Comparison of ENCODE assay signal across 8 cellular contexts in the genomic region with DNA sequence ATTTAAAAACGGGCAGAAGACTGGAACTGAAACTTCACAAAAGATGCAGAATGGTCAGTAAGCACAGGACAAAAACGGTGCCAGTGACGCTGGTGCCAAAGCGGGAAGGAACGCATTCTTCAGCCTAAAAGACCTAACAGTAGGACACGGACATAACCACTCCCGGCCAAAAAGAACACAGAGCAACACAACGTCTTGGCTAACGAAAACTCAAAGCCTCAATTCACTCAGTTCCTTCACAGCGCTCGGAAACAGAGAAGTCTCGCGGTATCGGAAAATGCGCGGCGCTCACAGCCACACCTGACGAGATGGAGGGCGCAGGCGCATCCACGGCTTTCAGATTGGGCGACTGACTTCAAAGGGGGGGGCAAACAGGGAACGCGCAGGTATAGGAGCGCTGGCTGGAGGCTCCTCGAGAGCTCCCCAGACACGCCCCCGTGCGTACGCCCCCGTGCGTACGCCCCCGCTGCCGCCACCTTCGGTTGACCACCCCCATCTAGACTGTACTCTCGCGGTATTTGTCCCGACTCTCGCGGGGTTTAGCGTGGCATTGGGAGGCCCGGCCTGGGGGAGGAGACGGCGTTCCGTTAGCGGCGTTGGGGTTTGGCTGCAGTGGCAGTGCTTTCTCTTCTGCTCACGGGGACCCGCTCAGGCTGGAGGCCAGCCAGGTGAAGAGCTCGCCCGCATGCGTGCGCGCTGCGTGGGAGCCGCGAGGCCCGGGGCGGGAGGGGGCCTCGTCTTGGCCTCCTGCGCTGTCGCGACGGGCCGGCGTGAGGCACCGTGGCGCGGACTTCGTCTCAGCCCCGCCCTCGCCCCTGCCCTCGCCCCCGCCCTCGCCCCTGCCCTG.
DNase-seq lines count a peak whose midpoint lies in the region; ATAC-seq lines count a peak whose summit lies in the region.

TSS of gene NKTR (plus strand) at position 576 of the 847 bp plus-strand sequence. CDS start 321 bp downstream, outside the sequence.

- peaks cover 28 to 61% (median 54%) of the 10 kb centered on the region in 11 experiments for H3K36me3 ChIP-seq in BLaER1 treated with 17β-estradiol and CSF1 and Interleukin-3, amounts not matched to agents 10 nM and 100 nM

- H3K4me3 ChIP-seq in BLaER1 treated with 17β-estradiol and CSF1 and Interleukin-3, amounts not matched to agents 10 nM and 100 nM = peak within 1 kb of the TSS; percentile 66 to 91 (median 82)

- H3K27ac ChIP-seq in BLaER1 treated with 17β-estradiol and CSF1 and Interleukin-3, amounts not matched to agents 10 nM and 100 nM = peak within 1 kb of the TSS; percentile 81 to 96 (median 92)

- H3K27me3 ChIP-seq in BLaER1 treated with 17β-estradiol and CSF1 and Interleukin-3, amounts not matched to agents 10 nM and 100 nM = no peaks in the 10 kb centered on the region

- DNase-seq in NCI-H748 (lab: John Stamatoyannopoulos, UW; ENCODE audit: unreplicated experiment) (peak; percentile 98), dedifferentiated amniotic fluid mesenchymal stem cell (ENCODE audit: extremely low spot score) (peak; percentile 94), left kidney (ENCODE audit: low read depth, low spot score) (peak; percentile 100)
- DNase-seq in activated CD4-positive, alpha-beta T cell treated with anti-CD3 and anti-CD28 coated beads, Interleukin-2, amount 50 U/mL, for 1 hour = peak; percentile 99
- peak; percentile 99 to 100 for DNase-seq in stimulated activated CD4-positive, alpha-beta T cell treated with anti-CD3 and anti-CD28 coated beads, Interleukin-2, amount 100 ng/mL, for 24 hours

- peak within 1 kb of the TSS; percentile 84 to 96 (median 90) for H3K9ac ChIP-seq in BLaER1 treated with 17β-estradiol and CSF1 and Interleukin-3, amounts not matched to agents 10 nM and 100 nM

- H3K4me2 ChIP-seq in BLaER1 treated with 17β-estradiol and CSF1 and Interleukin-3, amounts not matched to agents 10 nM and 100 nM = peak within 1 kb of the TSS; percentile 75 to 97 (median 83)

- peaks cover 7 to 43% (median 26%) of the 10 kb centered on the region in 10 experiments for H3K4me1 ChIP-seq in BLaER1 treated with 17β-estradiol and CSF1 and Interleukin-3, amounts not matched to agents 10 nM and 100 nM

- H3K9me3 ChIP-seq in BLaER1 treated with 17β-estradiol and CSF1 and Interleukin-3, amounts not matched to agents 10 nM and 100 nM (replicated peaks in 1 of 11) = peaks cover 6 to 23% (median 15%) of the 10 kb centered on the region in 11 experiments

- ATAC-seq in GM19351 (IDR thresholded peaks at IDR 0.05; ENCODE audit: unreplicated experiment) (peak; percentile 83), HG03521 (IDR thresholded peaks at IDR 0.05; ENCODE audit: unreplicated experiment) (peak; percentile 83)

- peaks cover 7 to 42% (median 28%) of the 10 kb centered on the region in 11 experiments; a peak in 18 of 22 replicates for H4K20me1 ChIP-seq in BLaER1 treated with 17β-estradiol and CSF1 and Interleukin-3, amounts not matched to agents 10 nM and 100 nM

Comparison
In these comparisons a context has a peak if more than half of its experiments do, and no peak if none do; other contexts are left out.
1. Peak in every context shown above with its lines: DNase-seq, ATAC-seq, H3K4me3 ChIP-seq and H3K27ac ChIP-seq.